Comparison of ENCODE assay signal across 16 cellular contexts in the genomic region with DNA sequence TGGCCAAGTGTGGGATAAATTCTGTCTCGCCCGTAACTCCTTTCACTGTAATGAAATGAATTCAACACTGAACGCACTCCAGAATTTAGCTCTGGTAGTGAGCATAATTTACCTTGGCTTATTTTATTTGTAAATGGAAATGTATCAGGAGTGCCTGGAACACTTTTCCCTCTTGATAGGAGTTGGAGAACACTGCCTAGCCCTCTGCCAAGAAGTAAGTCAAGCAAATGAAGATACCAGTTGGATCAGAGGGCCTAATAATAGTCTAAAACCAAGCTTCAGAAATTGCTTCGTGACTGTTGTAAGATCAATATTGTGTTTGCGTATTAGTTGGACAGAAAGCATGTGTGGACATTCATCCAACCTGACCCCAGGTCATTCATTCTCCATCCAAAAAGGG.
DNase-seq lines count a peak whose midpoint lies in the region; ATAC-seq, FAIRE-seq and TF ChIP-seq lines count a peak whose summit lies in the region.
"Had no signal": no experiment of that assay in that cellular context is flagged by ENCODE, and none has a peak within 500 bp of the region (broad histone marks: within the 10 kb centered on the region; RNA-seq: fewer than 3 reads in every experiment).

No MANE protein-coding gene starts in this region.

- intact Hi-C loops in Right ventricle myocardium superior (cut with DNase I) (no loop called here), left cardiac atrium (cut with DNase I) (no loop called here)

- POLR2A ChIA-PET in WTC11 (lab: Charles Lee) = no interaction called here

- H3K4me1 ChIP-seq in stomach smooth muscle (ENCODE audit: control insufficient read depth, insufficient read depth, low read length) = no peaks in the 10 kb centered on the region
- H3K4me1 ChIP-seq: BLaER1, HAP-1 had no signal

- CTCF ChIA-PET in WTC11 (lab: Charles Lee) = no interaction called here

- no peaks in the 10 kb centered on the region for H3K27me3 Mint-ChIP-seq in WTC11 (ENCODE audit: low read depth)

- no peak overlapping the region for H3K9ac ChIP-seq in stomach smooth muscle (ENCODE audit: low read length in 2 of 2)
- H3K9ac ChIP-seq: BLaER1, GM23248 had no signal

- no peaks in the 10 kb centered on the region for H3K9me3 Mint-ChIP-seq in WTC11
- H3K9me3 Mint-ChIP-seq: CD14-positive monocyte; CD4-positive, alpha-beta memory T cell had no signal

- no peaks in the 10 kb centered on the region for H3K27me3 ChIP-seq in stomach smooth muscle (ENCODE audit: control insufficient read depth in 1 of 2, insufficient read depth in 2 of 2, low read length in 2 of 2)
- H3K27me3 ChIP-seq: BLaER1 had no signal

- peak; percentile 86 for ATAC-seq in Right ventricle myocardium superior (ENCODE audit: poor library complexity)
- no peak for ATAC-seq in left cardiac atrium
- ATAC-seq in WTC11 = no peak
- ATAC-seq in GM21390 (IDR thresholded peaks at IDR 0.05; ENCODE audit: unreplicated experiment) = no peak
- ATAC-seq: GM12878, HepG2 had no signal

- no peak overlapping the region for H3K27ac Mint-ChIP-seq in WTC11
- H3K27ac Mint-ChIP-seq: CD14-positive monocyte; CD4-positive, alpha-beta memory T cell had no signal

- peak; percentile 25 for FAIRE-seq in D721Med (lab: Jason Lieb, UNC)
- FAIRE-seq: GM12878, HepG2 had no signal

- H3K4me3 ChIP-seq in stomach smooth muscle (ENCODE audit: low read length in 2 of 2) = peak overlapping the region in 1 of 2 donors; percentile 19
- H3K4me3 ChIP-seq: BLaER1, GM12878, GM23248, HAP-1 had no signal

- H3K4me3 Mint-ChIP-seq in WTC11 = no peak overlapping the region
- H3K4me3 Mint-ChIP-seq: CD14-positive monocyte; CD4-positive, alpha-beta memory T cell had no signal

- DNase-seq in Right ventricle myocardium superior (no peak), left cardiac atrium (no peak), D721Med (ENCODE audit: insufficient read length, low spot score) (no peak), NCI-H446 treated with DMSO at 0.1 percent for 48 hours (lab: John Stamatoyannopoulos, UW) (peak; percentile 16), WTC11 (ENCODE audit: low spot score) (no peak)
- DNase-seq: 8988T; CD4-positive, alpha-beta memory T cell; DMS79 treated with DMSO at 0.1 percent for 48 hours; GM23248 had no signal

- H3K9me3 ChIP-seq in stomach smooth muscle (ENCODE audit: control insufficient read depth in 2 of 2, low read length in 2 of 2) = no peaks in the 10 kb centered on the region
- H3K9me3 ChIP-seq: BLaER1, HAP-1 had no signal

- H3K4me1 Mint-ChIP-seq in WTC11 = no peaks in the 10 kb centered on the region
- H3K4me1 Mint-ChIP-seq: CD14-positive monocyte; CD4-positive, alpha-beta memory T cell had no signal

- H3K36me3 Mint-ChIP-seq in WTC11 = no peaks in the 10 kb centered on the region
- H3K36me3 Mint-ChIP-seq: CD4-positive, alpha-beta memory T cell had no signal

- no peaks in the 10 kb centered on the region for H3K36me3 ChIP-seq in stomach smooth muscle (ENCODE audit: control insufficient read depth in 2 of 2, insufficient read depth in 2 of 2, low read length in 2 of 2)
- H3K36me3 ChIP-seq: BLaER1, HAP-1 had no signal

- peak overlapping the region; percentile 8 for H3K27ac ChIP-seq in stomach smooth muscle (ENCODE audit: low read length)
- H3K27ac ChIP-seq: BLaER1, GM23248 had no signal

- TF ChIP-seq CTCF in D721Med (IDR thresholded peaks at IDR 0.05; ENCODE audit: insufficient read depth, missing control alignments) = no peak
- TF ChIP-seq CTCF in WTC11 (IDR thresholded peaks at IDR 0.05) = no peak

TF ChIP-seq in WTC11, 78 proteins besides CTCF, POLR2A, EP300 and RAD21 (continues in another document):
- TF ChIP-seq JUN (CRISPR knock-in tag; IDR thresholded peaks at IDR 0.05) (no peak), ZNF138 (CRISPR knock-in tag; conservative IDR thresholded peaks at IDR 0.05) (no peak), SOX15 (CRISPR knock-in tag; IDR thresholded peaks at IDR 0.05) (no peak), ELF4 (CRISPR knock-in tag; IDR thresholded peaks at IDR 0.05; ENCODE audit: low read depth) (no peak), CREM (CRISPR knock-in tag; IDR thresholded peaks at IDR 0.05) (no peak), TEAD4 (CRISPR knock-in tag; IDR thresholded peaks at IDR 0.05) (no peak)
- TF ChIP-seq, protein P1, sequence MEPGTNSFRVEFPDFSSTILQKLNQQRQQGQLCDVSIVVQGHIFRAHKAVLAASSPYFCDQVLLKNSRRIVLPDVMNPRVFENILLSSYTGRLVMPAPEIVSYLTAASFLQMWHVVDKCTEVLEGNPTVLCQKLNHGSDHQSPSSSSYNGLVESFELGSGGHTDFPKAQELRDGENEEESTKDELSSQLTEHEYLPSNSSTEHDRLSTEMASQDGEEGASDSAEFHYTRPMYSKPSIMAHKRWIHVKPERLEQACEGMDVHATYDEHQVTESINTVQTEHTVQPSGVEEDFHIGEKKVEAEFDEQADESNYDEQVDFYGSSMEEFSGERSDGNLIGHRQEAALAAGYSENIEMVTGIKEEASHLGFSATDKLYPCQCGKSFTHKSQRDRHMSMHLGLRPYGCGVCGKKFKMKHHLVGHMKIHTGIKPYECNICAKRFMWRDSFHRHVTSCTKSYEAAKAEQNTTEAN (CRISPR knock-in tag; IDR thresholded peaks at IDR 0.05) = no peak
- TF ChIP-seq, protein P2, sequence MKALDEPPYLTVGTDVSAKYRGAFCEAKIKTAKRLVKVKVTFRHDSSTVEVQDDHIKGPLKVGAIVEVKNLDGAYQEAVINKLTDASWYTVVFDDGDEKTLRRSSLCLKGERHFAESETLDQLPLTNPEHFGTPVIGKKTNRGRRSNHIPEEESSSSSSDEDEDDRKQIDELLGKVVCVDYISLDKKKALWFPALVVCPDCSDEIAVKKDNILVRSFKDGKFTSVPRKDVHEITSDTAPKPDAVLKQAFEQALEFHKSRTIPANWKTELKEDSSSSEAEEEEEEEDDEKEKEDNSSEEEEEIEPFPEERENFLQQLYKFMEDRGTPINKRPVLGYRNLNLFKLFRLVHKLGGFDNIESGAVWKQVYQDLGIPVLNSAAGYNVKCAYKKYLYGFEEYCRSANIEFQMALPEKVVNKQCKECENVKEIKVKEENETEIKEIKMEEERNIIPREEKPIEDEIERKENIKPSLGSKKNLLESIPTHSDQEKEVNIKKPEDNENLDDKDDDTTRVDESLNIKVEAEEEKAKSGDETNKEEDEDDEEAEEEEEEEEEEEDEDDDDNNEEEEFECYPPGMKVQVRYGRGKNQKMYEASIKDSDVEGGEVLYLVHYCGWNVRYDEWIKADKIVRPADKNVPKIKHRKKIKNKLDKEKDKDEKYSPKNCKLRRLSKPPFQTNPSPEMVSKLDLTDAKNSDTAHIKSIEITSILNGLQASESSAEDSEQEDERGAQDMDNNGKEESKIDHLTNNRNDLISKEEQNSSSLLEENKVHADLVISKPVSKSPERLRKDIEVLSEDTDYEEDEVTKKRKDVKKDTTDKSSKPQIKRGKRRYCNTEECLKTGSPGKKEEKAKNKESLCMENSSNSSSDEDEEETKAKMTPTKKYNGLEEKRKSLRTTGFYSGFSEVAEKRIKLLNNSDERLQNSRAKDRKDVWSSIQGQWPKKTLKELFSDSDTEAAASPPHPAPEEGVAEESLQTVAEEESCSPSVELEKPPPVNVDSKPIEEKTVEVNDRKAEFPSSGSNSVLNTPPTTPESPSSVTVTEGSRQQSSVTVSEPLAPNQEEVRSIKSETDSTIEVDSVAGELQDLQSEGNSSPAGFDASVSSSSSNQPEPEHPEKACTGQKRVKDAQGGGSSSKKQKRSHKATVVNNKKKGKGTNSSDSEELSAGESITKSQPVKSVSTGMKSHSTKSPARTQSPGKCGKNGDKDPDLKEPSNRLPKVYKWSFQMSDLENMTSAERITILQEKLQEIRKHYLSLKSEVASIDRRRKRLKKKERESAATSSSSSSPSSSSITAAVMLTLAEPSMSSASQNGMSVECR (CRISPR knock-in tag; IDR thresholded peaks at IDR 0.05; ENCODE audit: borderline replicate concordance) = no peak
- TF ChIP-seq, protein P3, sequence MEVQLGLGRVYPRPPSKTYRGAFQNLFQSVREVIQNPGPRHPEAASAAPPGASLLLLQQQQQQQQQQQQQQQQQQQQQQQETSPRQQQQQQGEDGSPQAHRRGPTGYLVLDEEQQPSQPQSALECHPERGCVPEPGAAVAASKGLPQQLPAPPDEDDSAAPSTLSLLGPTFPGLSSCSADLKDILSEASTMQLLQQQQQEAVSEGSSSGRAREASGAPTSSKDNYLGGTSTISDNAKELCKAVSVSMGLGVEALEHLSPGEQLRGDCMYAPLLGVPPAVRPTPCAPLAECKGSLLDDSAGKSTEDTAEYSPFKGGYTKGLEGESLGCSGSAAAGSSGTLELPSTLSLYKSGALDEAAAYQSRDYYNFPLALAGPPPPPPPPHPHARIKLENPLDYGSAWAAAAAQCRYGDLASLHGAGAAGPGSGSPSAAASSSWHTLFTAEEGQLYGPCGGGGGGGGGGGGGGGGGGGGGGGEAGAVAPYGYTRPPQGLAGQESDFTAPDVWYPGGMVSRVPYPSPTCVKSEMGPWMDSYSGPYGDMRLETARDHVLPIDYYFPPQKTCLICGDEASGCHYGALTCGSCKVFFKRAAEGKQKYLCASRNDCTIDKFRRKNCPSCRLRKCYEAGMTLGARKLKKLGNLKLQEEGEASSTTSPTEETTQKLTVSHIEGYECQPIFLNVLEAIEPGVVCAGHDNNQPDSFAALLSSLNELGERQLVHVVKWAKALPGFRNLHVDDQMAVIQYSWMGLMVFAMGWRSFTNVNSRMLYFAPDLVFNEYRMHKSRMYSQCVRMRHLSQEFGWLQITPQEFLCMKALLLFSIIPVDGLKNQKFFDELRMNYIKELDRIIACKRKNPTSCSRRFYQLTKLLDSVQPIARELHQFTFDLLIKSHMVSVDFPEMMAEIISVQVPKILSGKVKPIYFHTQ (CRISPR knock-in tag; IDR thresholded peaks at IDR 0.05) = no peak
- TF ChIP-seq, protein P4, sequence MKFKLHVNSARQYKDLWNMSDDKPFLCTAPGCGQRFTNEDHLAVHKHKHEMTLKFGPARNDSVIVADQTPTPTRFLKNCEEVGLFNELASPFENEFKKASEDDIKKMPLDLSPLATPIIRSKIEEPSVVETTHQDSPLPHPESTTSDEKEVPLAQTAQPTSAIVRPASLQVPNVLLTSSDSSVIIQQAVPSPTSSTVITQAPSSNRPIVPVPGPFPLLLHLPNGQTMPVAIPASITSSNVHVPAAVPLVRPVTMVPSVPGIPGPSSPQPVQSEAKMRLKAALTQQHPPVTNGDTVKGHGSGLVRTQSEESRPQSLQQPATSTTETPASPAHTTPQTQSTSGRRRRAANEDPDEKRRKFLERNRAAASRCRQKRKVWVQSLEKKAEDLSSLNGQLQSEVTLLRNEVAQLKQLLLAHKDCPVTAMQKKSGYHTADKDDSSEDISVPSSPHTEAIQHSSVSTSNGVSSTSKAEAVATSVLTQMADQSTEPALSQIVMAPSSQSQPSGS (CRISPR knock-in tag; IDR thresholded peaks at IDR 0.05; ENCODE audit: borderline replicate concordance, low read depth) = no peak
